8 cellular contexts compared by ENCODE assay signal in genomic region chr4:152454398-152455011, GRCh38.
DNase-seq lines count a peak whose midpoint lies in the region; ATAC-seq and TF ChIP-seq lines count a peak whose summit lies in the region.

No MANE protein-coding gene starts in this region.

- peak; percentile 58 for DNase-seq in GF-D8 (lab: John Stamatoyannopoulos, UW)
- DNase-seq in MV-4-11 (lab: John Stamatoyannopoulos, UW) = peak; percentile 55
- DNase-seq in lung (ENCODE audit: low spot score) = no peak
- no peak for DNase-seq in T-helper 17 cell
- DNase-seq in activated T-helper 1 cell treated with anti-CD3 and anti-CD28 coated beads, Interleukin-12 subunit alpha, Interleukin-12 subunit beta, Interleukin-2, Interleukin-4 antibody, amounts not matched to agents 30 ng/mL and 10 ng/mL and 1 ng/mL, durations not matched to agents 14 hours and 24 hours and 36 hours (ENCODE audit: low spot score) = no peak
- DNase-seq in substantia nigra (lab: John Stamatoyannopoulos, UW) = no peak
- DNase-seq in stimulated activated CD4-positive, alpha-beta T cell treated with anti-CD3 and anti-CD28 coated beads, Interleukin-2, amount 100 ng/mL, for 24 hours = no peak

- H3K36me3 ChIP-seq in lung (ENCODE audit: control insufficient read depth in 2 of 2, insufficient read depth in 2 of 2, low read length in 2 of 2) = no peaks in the 10 kb centered on the region

- H3K9me3 ChIP-seq in lung (ENCODE audit: control insufficient read depth in 2 of 2, insufficient read depth in 1 of 2, low read length in 1 of 2) = no peaks in the 10 kb centered on the region
- H3K9me3 ChIP-seq in T-helper 17 cell (ENCODE audit: control insufficient read depth, low read length, poor library complexity, severe bottlenecking) = no peaks in the 10 kb centered on the region

- H3K4me3 ChIP-seq in lung = no peak overlapping the region

- intact Hi-C loops in activated T-helper 1 cell treated with anti-CD3 and anti-CD28 coated beads, Interleukin-12 subunit alpha, Interleukin-12 subunit beta, Interleukin-2, Interleukin-4 antibody, amounts not matched to agents 30 ng/mL and 10 ng/mL and 1 ng/mL, durations not matched to agents 14 hours and 24 hours and 36 hours (cut with micrococcal nuclease) = loop anchor here (1.0 kb wide), 2 partner anchors 186 to 281 kb away; no protein-coding TSS in a partner anchor

- H3K27me3 Mint-ChIP-seq in brain (no peaks in the 10 kb centered on the region), T-helper 17 cell (no peaks in the 10 kb centered on the region)
- no peaks in the 10 kb centered on the region for H3K27me3 Mint-ChIP-seq in activated T-helper 1 cell treated with anti-CD3 and anti-CD28 coated beads, Interleukin-12 subunit alpha, Interleukin-12 subunit beta, Interleukin-2, Interleukin-4 antibody, amounts not matched to agents 30 ng/mL and 10 ng/mL and 1 ng/mL, durations not matched to agents 14 hours and 24 hours and 36 hours (ENCODE audit: insufficient read depth)

- H3K27me3 ChIP-seq in lung (ENCODE audit: control insufficient read depth, insufficient read depth) = no peaks in the 10 kb centered on the region

- no peak overlapping the region for H3K27ac Mint-ChIP-seq in brain
- H3K27ac Mint-ChIP-seq in T-helper 17 cell = no peak overlapping the region
- no peak overlapping the region for H3K27ac Mint-ChIP-seq in activated T-helper 1 cell treated with anti-CD3 and anti-CD28 coated beads, Interleukin-12 subunit alpha, Interleukin-12 subunit beta, Interleukin-2, Interleukin-4 antibody, amounts not matched to agents 30 ng/mL and 10 ng/mL and 1 ng/mL, durations not matched to agents 14 hours and 24 hours and 36 hours

- H3K4me1 ChIP-seq in lung (ENCODE audit: control insufficient read depth in 2 of 2, insufficient read depth in 2 of 2, low read length in 2 of 2) = peaks cover 0 to 4% of the 10 kb centered on the region in 2 donors

- ATAC-seq in lung (ENCODE audit: insufficient read depth, low FRiP score) (no peak), T-helper 17 cell (no peak)

- H3K4me3 Mint-ChIP-seq in brain = no peak overlapping the region
- H3K4me3 Mint-ChIP-seq in T-helper 17 cell = no peak overlapping the region
- no peak overlapping the region for H3K4me3 Mint-ChIP-seq in activated T-helper 1 cell treated with anti-CD3 and anti-CD28 coated beads, Interleukin-12 subunit alpha, Interleukin-12 subunit beta, Interleukin-2, Interleukin-4 antibody, amounts not matched to agents 30 ng/mL and 10 ng/mL and 1 ng/mL, durations not matched to agents 14 hours and 24 hours and 36 hours

- TF ChIP-seq CTCF in brain (conservative IDR thresholded peaks at IDR 0.05) = peak; percentile 79 to 80
- TF ChIP-seq CTCF in lung (IDR thresholded peaks at IDR 0.05; ENCODE audit: control extremely low read depth, extremely low read depth) = peak; percentile 13

- peaks cover 0 to 4% (median 0%) of the 10 kb centered on the region in 5 experiments for H3K9me3 Mint-ChIP-seq in brain
- no peaks in the 10 kb centered on the region for H3K9me3 Mint-ChIP-seq in activated T-helper 1 cell treated with anti-CD3 and anti-CD28 coated beads, Interleukin-12 subunit alpha, Interleukin-12 subunit beta, Interleukin-2, Interleukin-4 antibody, amounts not matched to agents 30 ng/mL and 10 ng/mL and 1 ng/mL, durations not matched to agents 14 hours and 24 hours and 36 hours

- H3K27ac ChIP-seq in lung (ENCODE audit: low read depth in 1 of 2, low read length in 1 of 2) (no peak overlapping the region), substantia nigra (ENCODE audit: low read depth, low read length, poor library complexity, severe bottlenecking) (no peak overlapping the region)

- H3K36me3 Mint-ChIP-seq in brain = peaks cover 4% of the 10 kb centered on the region
- no peaks in the 10 kb centered on the region for H3K36me3 Mint-ChIP-seq in T-helper 17 cell (ENCODE audit: low read depth)
- H3K36me3 Mint-ChIP-seq in activated T-helper 1 cell treated with anti-CD3 and anti-CD28 coated beads, Interleukin-12 subunit alpha, Interleukin-12 subunit beta, Interleukin-2, Interleukin-4 antibody, amounts not matched to agents 30 ng/mL and 10 ng/mL and 1 ng/mL, durations not matched to agents 14 hours and 24 hours and 36 hours (ENCODE audit: low read depth) = peaks cover 4% of the 10 kb centered on the region

- H3K4me1 Mint-ChIP-seq in brain (peaks cover 13% of the 10 kb centered on the region), T-helper 17 cell (peaks cover 31% of the 10 kb centered on the region)
- peaks cover 34% of the 10 kb centered on the region for H3K4me1 Mint-ChIP-seq in activated T-helper 1 cell treated with anti-CD3 and anti-CD28 coated beads, Interleukin-12 subunit alpha, Interleukin-12 subunit beta, Interleukin-2, Interleukin-4 antibody, amounts not matched to agents 30 ng/mL and 10 ng/mL and 1 ng/mL, durations not matched to agents 14 hours and 24 hours and 36 hours (ENCODE audit: low read depth)

Comparison
In these comparisons a context has a peak if more than half of its experiments do, and no peak if none do; other contexts are left out.
1. DNase-seq: peak in GF-D8 (single experiment) and MV-4-11 (single experiment); none in lung (single experiment), T-helper 17 cell (0 of 3), activated T-helper 1 cell treated with anti-CD3 and anti-CD28 coated beads, Interleukin-12 subunit alpha, Interleukin-12 subunit beta, Interleukin-2, Interleukin-4 antibody, amounts not matched to agents 30 ng/mL and 10 ng/mL and 1 ng/mL, durations not matched to agents 14 hours and 24 hours and 36 hours (single experiment), substantia nigra (0 of 49) and stimulated activated CD4-positive, alpha-beta T cell treated with anti-CD3 and anti-CD28 coated beads, Interleukin-2, amount 100 ng/mL, for 24 hours (0 of 2).